8 cellular contexts compared by ENCODE assay signal in the genomic region with DNA sequence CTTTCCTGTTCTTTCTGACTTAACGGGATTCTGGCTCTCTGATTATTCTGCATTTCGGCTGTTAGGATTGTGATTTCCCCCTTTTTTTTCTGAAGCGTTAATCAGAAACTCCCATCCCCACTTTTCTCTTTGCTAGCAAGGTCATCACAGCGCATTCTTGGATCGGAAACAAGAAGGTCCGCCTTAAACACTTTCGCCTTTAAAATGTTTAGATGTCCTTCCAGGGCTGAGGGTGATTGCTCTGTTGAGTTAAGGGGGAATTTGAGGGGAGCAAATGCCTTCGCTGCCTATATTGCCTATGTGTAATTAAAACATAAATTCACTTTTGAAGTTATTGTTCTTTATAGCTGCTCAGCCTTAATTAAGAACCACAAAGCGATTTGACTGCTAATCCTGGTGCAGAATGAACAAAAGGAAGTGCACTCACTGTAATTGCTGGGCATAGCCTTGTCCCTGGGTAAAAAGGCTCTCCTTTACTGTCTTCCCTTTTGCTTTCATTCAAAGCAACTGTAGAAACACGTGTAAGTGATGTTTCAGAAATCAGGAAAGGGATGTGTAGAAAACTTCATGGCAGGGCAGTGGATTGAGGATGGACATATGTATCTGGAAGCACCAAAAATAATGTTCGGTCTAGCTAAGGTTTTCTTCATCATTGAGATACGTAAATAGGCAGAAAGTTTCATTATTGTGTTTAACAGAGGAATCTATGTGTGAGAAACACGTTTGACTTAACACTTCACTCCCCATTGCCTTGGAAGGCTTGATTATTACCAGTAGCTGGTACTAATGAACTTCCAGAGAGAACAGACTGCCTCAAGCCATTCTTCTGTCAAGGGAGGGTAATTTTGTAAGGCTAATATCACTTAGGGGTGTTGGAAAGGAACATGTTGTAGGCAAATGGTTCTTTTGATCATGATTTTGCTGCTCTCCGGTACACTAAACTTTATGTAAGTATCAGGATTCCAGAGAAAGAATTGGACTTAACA. TPM values are rescaled to one million over a fixed set of nuclear protein-coding genes. Genes with fewer than 3 reads are reported as not detected.
DNase-seq lines count a peak whose midpoint lies in the region; ATAC-seq and TF ChIP-seq lines count a peak whose summit lies in the region.

No MANE protein-coding gene starts in this region.

- CTCF ChIA-PET in activated CD4-positive, alpha-beta T cell treated with anti-CD3 and anti-CD28 coated beads for 36 hours (lab: Charles Lee): interaction anchor here (1.3 kb wide), 1 partner anchor 70 kb away, joined by 3 read pairs; no protein-coding TSS in a partner anchor
- CTCF ChIA-PET in SK-N-SH (lab: Yijun Ruan, JAX): interaction anchor here (0.9 to 4.3 kb wide), 8 partner anchors 10 to 598 kb away, joined by 3 to 21 read pairs (median 3); no protein-coding TSS in a partner anchor

- H3K4me2 ChIP-seq in SK-N-SH: peak overlapping the region; percentile 80

- H3K4me3 ChIP-seq in SK-N-SH (ENCODE audit: low read depth in 2 of 2, low read length in 1 of 2): peak overlapping the region; percentile 70 to 97
- peak overlapping the region; percentile 94 for H3K4me3 ChIP-seq in fibroblast of the aortic adventitia (ENCODE audit: low read depth, low read length)
- H3K4me3 ChIP-seq in skeletal muscle cell (ENCODE audit: low read depth, low read length): peak overlapping the region; percentile 77

- H3K4me3 Mint-ChIP-seq in activated CD4-positive, alpha-beta T cell treated with anti-CD3 and anti-CD28 coated beads for 36 hours: peak overlapping the region; percentile 58

- no peak for ATAC-seq in activated CD4-positive, alpha-beta T cell treated with anti-CD3 and anti-CD28 coated beads for 36 hours
- ATAC-seq in HG03565 (IDR thresholded peaks at IDR 0.05; ENCODE audit: unreplicated experiment): no peak
- ATAC-seq in HG02610 (IDR thresholded peaks at IDR 0.05; ENCODE audit: unreplicated experiment): no peak

- H2AFZ ChIP-seq in SK-N-SH (ENCODE audit: low read depth): no peak overlapping the region

- H3K79me2 ChIP-seq in SK-N-SH (ENCODE audit: insufficient read depth): peaks cover 60% of the 10 kb centered on the region

- no peaks in the 10 kb centered on the region for H3K9me3 Mint-ChIP-seq in activated CD4-positive, alpha-beta T cell treated with anti-CD3 and anti-CD28 coated beads for 36 hours (ENCODE audit: low read depth)

- 9% methylated on average over 14 of the region's 14 CpGs for WGBS in SK-N-SH (ENCODE audit: low lambda C conversion rate)

- peak overlapping the region; percentile 76 for H3K9ac ChIP-seq in SK-N-SH

- TF ChIP-seq RAD21 in SK-N-SH (IDR thresholded peaks at IDR 0.05; ENCODE audit: low read length): no peak

- H4K20me1 ChIP-seq in SK-N-SH (ENCODE audit: insufficient read depth): peaks cover 40% of the 10 kb centered on the region

- H3K9me3 ChIP-seq in SK-N-SH: no peaks in the 10 kb centered on the region

- intact Hi-C loops in activated CD4-positive, alpha-beta T cell treated with anti-CD3 and anti-CD28 coated beads for 36 hours (cut with DNase I, micrococcal nuclease): loop anchor here (5.0 to 10.0 kb wide), 5 partner anchors 62 to 610 kb away; a partner anchor contains a TSS

- peaks cover 0 to 5% of the 10 kb centered on the region in 2 experiments for H3K36me3 ChIP-seq in SK-N-SH (replicated peaks in 1 of 2; ENCODE audit: control insufficient read depth in 1 of 2, insufficient read depth in 2 of 2, low read length in 1 of 2)

- POLR2A ChIA-PET in activated CD4-positive, alpha-beta T cell treated with anti-CD3 and anti-CD28 coated beads for 36 hours (lab: Charles Lee): no interaction called here
- POLR2A ChIA-PET in SK-N-SH (lab: Yijun Ruan, JAX): no interaction called here

- H3K27ac ChIP-seq in SK-N-SH (ENCODE audit: low read depth in 2 of 2, low read length in 1 of 2): peak overlapping the region; percentile 89 to 100

- no peak overlapping the region for H3K27ac Mint-ChIP-seq in activated CD4-positive, alpha-beta T cell treated with anti-CD3 and anti-CD28 coated beads for 36 hours

- H3K4me1 Mint-ChIP-seq in activated CD4-positive, alpha-beta T cell treated with anti-CD3 and anti-CD28 coated beads for 36 hours: peaks cover 10% of the 10 kb centered on the region

- no peaks in the 10 kb centered on the region for H3K27me3 ChIP-seq in SK-N-SH (ENCODE audit: insufficient read depth)

- no peak for TF ChIP-seq EP300 in SK-N-SH (IDR thresholded peaks at IDR 0.05; ENCODE audit: borderline replicate concordance in 1 of 2, low read depth in 1 of 2, low read length in 1 of 2)

- TF ChIP-seq CTCF in SK-N-SH (IDR thresholded peaks at IDR 0.05): no peak
- TF ChIP-seq CTCF in fibroblast of the aortic adventitia (IDR thresholded peaks at IDR 0.05; ENCODE audit: insufficient read depth, low read length): no peak

- no peak for DNase-seq in activated CD4-positive, alpha-beta T cell treated with anti-CD3 and anti-CD28 coated beads for 36 hours
- DNase-seq in activated CD4-positive, alpha-beta T cell treated with anti-CD3 and anti-CD28 coated beads for 1 hour: no peak
- DNase-seq in SK-N-SH (no peak), fibroblast of the aortic adventitia (ENCODE audit: low read depth) (peak; percentile 54), skeletal muscle cell (ENCODE audit: low read depth) (no peak), NCI-H2227 treated with DMSO at 0.1 percent for 48 hours (lab: John Stamatoyannopoulos, UW) (no peak)

- no peaks in the 10 kb centered on the region for H3K36me3 Mint-ChIP-seq in activated CD4-positive, alpha-beta T cell treated with anti-CD3 and anti-CD28 coated beads for 36 hours (ENCODE audit: low read depth)

- peaks cover 39 to 40% of the 10 kb centered on the region in 2 experiments for H3K4me1 ChIP-seq in SK-N-SH (ENCODE audit: control insufficient read depth in 1 of 2, insufficient read depth in 2 of 2, low read depth in 1 of 2, low read length in 1 of 2)

- peaks cover 11% of the 10 kb centered on the region for H3F3A ChIP-seq in SK-N-SH (replicated peaks; ENCODE audit: insufficient read depth)

- no peaks in the 10 kb centered on the region for H3K9me2 ChIP-seq in SK-N-SH

- H3K27me3 Mint-ChIP-seq in activated CD4-positive, alpha-beta T cell treated with anti-CD3 and anti-CD28 coated beads for 36 hours: peaks cover 61% of the 10 kb centered on the region

TF ChIP-seq in SK-N-SH, 30 proteins besides CTCF, POLR2A, EP300 and RAD21:
- TF ChIP-seq, protein P1, sequence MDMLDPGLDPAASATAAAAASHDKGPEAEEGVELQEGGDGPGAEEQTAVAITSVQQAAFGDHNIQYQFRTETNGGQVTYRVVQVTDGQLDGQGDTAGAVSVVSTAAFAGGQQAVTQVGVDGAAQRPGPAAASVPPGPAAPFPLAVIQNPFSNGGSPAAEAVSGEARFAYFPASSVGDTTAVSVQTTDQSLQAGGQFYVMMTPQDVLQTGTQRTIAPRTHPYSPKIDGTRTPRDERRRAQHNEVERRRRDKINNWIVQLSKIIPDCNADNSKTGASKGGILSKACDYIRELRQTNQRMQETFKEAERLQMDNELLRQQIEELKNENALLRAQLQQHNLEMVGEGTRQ (IDR thresholded peaks at IDR 0.05; ENCODE audit: borderline replicate concordance, low read depth, low read length): no peak
- TF ChIP-seq SMC3 (IDR thresholded peaks at IDR 0.05; ENCODE audit: low read depth, low read length): no peak
- no peak for TF ChIP-seq GATA2 (CRISPR knock-in tag; IDR thresholded peaks at IDR 0.05)
- TF ChIP-seq MXI1 (IDR thresholded peaks at IDR 0.05; ENCODE audit: low read depth, low read length): peak; percentile 85; the same call in 1 of the 2 replicates
- no peak for TF ChIP-seq FOXM1 (IDR thresholded peaks at IDR 0.05; ENCODE audit: low read depth)
- TF ChIP-seq ELF1 (IDR thresholded peaks at IDR 0.05): no peak
- TF ChIP-seq, protein P2, sequence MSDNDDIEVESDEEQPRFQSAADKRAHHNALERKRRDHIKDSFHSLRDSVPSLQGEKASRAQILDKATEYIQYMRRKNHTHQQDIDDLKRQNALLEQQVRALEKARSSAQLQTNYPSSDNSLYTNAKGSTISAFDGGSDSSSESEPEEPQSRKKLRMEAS (IDR thresholded peaks at IDR 0.05; ENCODE audit: low read depth): 0 out of 2 replicates have a peak, but pooled peaks have one; percentile 50

RNA-seq across cellular contexts. Expression of a gene that starts 1.4 kb away (rescaled TPM):
- under 1 TPM; 0.25 to 0.46 TPM for total RNA-seq in activated CD4-positive, alpha-beta T cell treated with anti-CD3 and anti-CD28 coated beads for 36 hours
- polyA plus RNA-seq in SK-N-SH (2012; rRNA removed): 90.4 and 101 TPM in 2 replicates
- polyA plus RNA-seq in SK-N-SH (2012; cell fraction: cytosol; rRNA removed): 123 and 125 TPM in 2 replicates
- 56.1 and 106 TPM in 2 replicates for polyA plus RNA-seq in SK-N-SH (2012; cell fraction: nucleus; rRNA removed)
- 564 and 789 TPM in 2 replicates for total RNA-seq in fibroblast of the aortic adventitia (ENCODE audit: low replicate concordance)

Comparison
In these comparisons a context has a peak if more than half of its experiments do, and no peak if none do; other contexts are left out.
1. RNA of a gene that starts 1.4 kb away (total RNA-seq): 564 to 789 TPM in fibroblast of the aortic adventitia; 0.25 to 0.46 TPM in activated CD4-positive, alpha-beta T cell treated with anti-CD3 and anti-CD28 coated beads for 36 hours; every median in the first group is over 100 times any median in the second.
2. Peak in every context shown above with its lines, with median percentiles within 50 percentile points of each other: H3K4me3 ChIP-seq.